Comparison of ENCODE assay signal across 1 cellular context in genomic region chr16:72937916-72938315, GRCh38.
TF ChIP-seq lines count a peak whose summit lies in the region.

No MANE protein-coding gene starts in this region.

TF ChIP-seq in SK-N-SH treated with all-trans-retinoic acid at 6 μM for 48 hours, 23 proteins besides CTCF, POLR2A, EP300 and RAD21 (continued from another document):
- TF ChIP-seq BACH2 (CRISPR knock-in tag; IDR thresholded peaks at IDR 0.05; ENCODE audit: borderline replicate concordance): no peak
- TF ChIP-seq CREB5 (CRISPR knock-in tag; IDR thresholded peaks at IDR 0.05; ENCODE audit: low read depth): no peak
- TF ChIP-seq ZNF70 (CRISPR knock-in tag; IDR thresholded peaks at IDR 0.05): no peak
